In genomic region chr12:47767197-47767724, GRCh38 we compare ENCODE assay signal across 1 cellular context.
TF ChIP-seq lines count a peak whose summit lies in the region.

No MANE protein-coding gene starts in this region.

TF ChIP-seq in H1, 55 proteins besides CTCF, POLR2A, EP300 and RAD21:
- TF ChIP-seq SP2 (IDR thresholded peaks at IDR 0.05; ENCODE audit: low read length), result no peak
- no peak for TF ChIP-seq RXRA (IDR thresholded peaks at IDR 0.05; ENCODE audit: insufficient read depth, low read depth, low read length)
TF ChIP-seq in H1: peak in this region for 0.
